1 cellular context compared by ENCODE assay signal in the genomic region with DNA sequence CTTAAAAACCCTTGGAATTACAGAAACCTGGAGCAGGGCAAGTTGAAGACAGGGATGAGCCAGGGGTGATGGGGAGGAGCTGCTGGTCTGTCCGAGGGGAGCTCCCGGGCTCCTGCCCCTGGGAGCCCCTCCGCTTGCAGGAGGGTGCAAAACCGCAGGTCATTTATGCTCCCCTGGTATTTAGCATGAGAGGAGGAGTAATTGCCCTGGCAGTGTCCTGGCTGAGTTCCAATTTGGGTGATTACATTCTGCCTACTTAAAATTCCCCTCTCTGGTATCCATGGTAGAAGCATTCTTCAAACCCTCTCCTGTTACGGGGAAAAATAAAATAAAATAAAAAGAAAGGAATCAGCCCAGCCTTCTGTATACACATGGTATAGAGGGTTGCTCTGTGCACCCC.
TF ChIP-seq lines count a peak whose summit lies in the region.

No MANE protein-coding gene starts in this region.

TF ChIP-seq in HEK293, 187 proteins besides CTCF, POLR2A, EP300 and RAD21 (continued from another document):
- TF ChIP-seq, protein P1, sequence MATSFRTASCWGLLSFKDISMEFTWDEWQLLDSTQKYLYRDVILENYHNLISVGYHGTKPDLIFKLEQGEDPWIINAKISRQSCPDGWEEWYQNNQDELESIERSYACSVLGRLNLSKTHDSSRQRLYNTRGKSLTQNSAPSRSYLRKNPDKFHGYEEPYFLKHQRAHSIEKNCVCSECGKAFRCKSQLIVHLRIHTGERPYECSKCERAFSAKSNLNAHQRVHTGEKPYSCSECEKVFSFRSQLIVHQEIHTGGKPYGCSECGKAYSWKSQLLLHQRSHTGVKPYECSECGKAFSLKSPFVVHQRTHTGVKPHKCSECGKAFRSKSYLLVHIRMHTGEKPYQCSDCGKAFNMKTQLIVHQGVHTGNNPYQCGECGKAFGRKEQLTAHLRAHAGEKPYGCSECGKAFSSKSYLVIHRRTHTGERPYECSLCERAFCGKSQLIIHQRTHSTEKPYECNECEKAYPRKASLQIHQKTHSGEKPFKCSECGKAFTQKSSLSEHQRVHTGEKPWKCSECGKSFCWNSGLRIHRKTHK (tag by site-specific recombination; IDR thresholded peaks at IDR 0.05), result no peak
